12 cellular contexts compared by ENCODE assay signal in genomic region chr5:67773439-67773988, GRCh38.
DNase-seq lines count a peak whose midpoint lies in the region; ATAC-seq, FAIRE-seq and TF ChIP-seq lines count a peak whose summit lies in the region.
"Had no signal": no experiment of that assay in that cellular context is flagged by ENCODE, and none has a peak within 500 bp of the region (broad histone marks: within the 10 kb centered on the region; RNA-seq: fewer than 3 reads in every experiment).

No MANE protein-coding gene starts in this region.

- CTCF ChIA-PET in WTC11 (lab: Charles Lee), result no interaction called here

- H3K27me3 ChIP-seq in pancreas, result no peaks in the 10 kb centered on the region
- H3K27me3 ChIP-seq: neutrophil had no signal

- H3K36me3 Mint-ChIP-seq in WTC11, result peaks cover 6% of the 10 kb centered on the region
- H3K36me3 Mint-ChIP-seq: activated CD8-positive, alpha-beta memory T cell treated with anti-CD3 and anti-CD28 coated beads, Interleukin-2, amount 10 ng/mL, durations not matched to agents 7 days and 5 days; IgD-negative memory B cell had no signal

- 29 to 33% methylated on average over 3 of the region's 3 CpGs for WGBS in pancreas, 2 donors

- POLR2A ChIA-PET in WTC11 (lab: Charles Lee), result interaction anchor here (0.6 kb wide), 1 partner anchor 299 kb away, joined by 7 read pairs; no protein-coding TSS in a partner anchor

- H3K4me1 ChIP-seq in pancreas, result peaks cover 0 to 3% (median 0%) of the 10 kb centered on the region in 3 donors

- H3K4me1 Mint-ChIP-seq in WTC11, result peaks cover 42% of the 10 kb centered on the region
- H3K4me1 Mint-ChIP-seq: activated CD8-positive, alpha-beta memory T cell treated with anti-CD3 and anti-CD28 coated beads, Interleukin-2, amount 10 ng/mL, durations not matched to agents 7 days and 5 days had no signal

- H3K27me3 Mint-ChIP-seq in WTC11 (ENCODE audit: low read depth), result no peaks in the 10 kb centered on the region

- peaks cover 16% of the 10 kb centered on the region for H3K9me3 Mint-ChIP-seq in WTC11

- no peaks in the 10 kb centered on the region for H3K9me3 ChIP-seq in pancreas
- H3K9me3 ChIP-seq: neutrophil had no signal

- DNase-seq in EH (ENCODE audit: low read depth) (peak; percentile 54), WTC11 (ENCODE audit: low spot score) (no peak), globus pallidus (ENCODE audit: low spot score) (peak; percentile 95), pancreas (peak in 1 of 6 donors; percentile 23), GM13976 (ENCODE audit: low spot score) (no peak), RCC 7860 (ENCODE audit: low spot score) (no peak), NCI-H2029 (lab: John Stamatoyannopoulos, UW) (no peak)
- DNase-seq: activated CD8-positive, alpha-beta memory T cell treated with anti-CD3 and anti-CD28 coated beads, Interleukin-2, amount 10 ng/mL, durations not matched to agents 7 days and 5 days; RPMI8226 had no signal

- FAIRE-seq in pancreas (lab: Jason Lieb, UNC), result no peak
- no peak for FAIRE-seq in RCC 7860 (lab: Jason Lieb, UNC)

- no peak for ATAC-seq in WTC11
- peak; percentile 68 to 83 (median 76) for ATAC-seq in pancreas
- no peak for ATAC-seq in HG02840 (IDR thresholded peaks at IDR 0.05; ENCODE audit: low FRiP score, unreplicated experiment)
- ATAC-seq: activated CD8-positive, alpha-beta memory T cell treated with anti-CD3 and anti-CD28 coated beads, Interleukin-2, amount 10 ng/mL, durations not matched to agents 7 days and 5 days had no signal

- H3K4me3 Mint-ChIP-seq in WTC11, result no peak overlapping the region
- H3K4me3 Mint-ChIP-seq: activated CD8-positive, alpha-beta memory T cell treated with anti-CD3 and anti-CD28 coated beads, Interleukin-2, amount 10 ng/mL, durations not matched to agents 7 days and 5 days; IgD-negative memory B cell had no signal

- intact Hi-C loops in pancreas (cut with DNase I), result no loop called here

- H3K27ac ChIP-seq in pancreas, result peak overlapping the region in 3 of 4 donors; percentile 22 to 66 (median 55)
- H3K27ac ChIP-seq: neutrophil had no signal

- in situ Hi-C loops in GM13976 (cut with MboI; ENCODE audit: low sequenced_read_pairs, unreplicated experiment), result no loop called here

- no peak overlapping the region for H3K4me3 ChIP-seq in pancreas

- H3K27ac Mint-ChIP-seq in WTC11, result no peak overlapping the region
- H3K27ac Mint-ChIP-seq: activated CD8-positive, alpha-beta memory T cell treated with anti-CD3 and anti-CD28 coated beads, Interleukin-2, amount 10 ng/mL, durations not matched to agents 7 days and 5 days; IgD-negative memory B cell had no signal

- H3K36me3 ChIP-seq in pancreas, result no peaks in the 10 kb centered on the region
- H3K36me3 ChIP-seq: neutrophil had no signal

- TF ChIP-seq CTCF in WTC11 (IDR thresholded peaks at IDR 0.05) (no peak), pancreas (IDR thresholded peaks at IDR 0.05) (no peak), GM13976 (IDR thresholded peaks at IDR 0.05; ENCODE audit: borderline replicate concordance, control extremely low read depth, extremely low read depth, insufficient read depth, missing control alignments) (no peak)

TF ChIP-seq in WTC11, 78 proteins besides CTCF, POLR2A, EP300 and RAD21:
- TF ChIP-seq USF2 (CRISPR knock-in tag; IDR thresholded peaks at IDR 0.05), result 0 out of 2 replicates have a peak, but pooled peaks have one; percentile 13
- no peak for TF ChIP-seq ATF2 (CRISPR knock-in tag; IDR thresholded peaks at IDR 0.05; ENCODE audit: borderline replicate concordance, low read depth)

Comparison
In these comparisons a context has a peak if more than half of its experiments do, and no peak if none do; other contexts are left out.
1. DNase-seq: peak in EH (single experiment) and globus pallidus (single experiment); none in WTC11 (single experiment), GM13976 (single experiment), RCC 7860 (single experiment) and NCI-H2029 (single experiment).
2. ATAC-seq: peak in pancreas (4 of 4); none in WTC11 (single experiment) and HG02840 (single experiment).